Comparison of ENCODE assay signal across 25 cellular contexts in genomic region chr3:149663966-149664365, GRCh38.
"Had no signal": no experiment of that assay in that cellular context is flagged by ENCODE, and none has a peak within 500 bp of the region (broad histone marks: within the 10 kb centered on the region; RNA-seq: fewer than 3 reads in every experiment).

No MANE protein-coding gene starts in this region.

- ATAC-seq: gastroesophageal sphincter; left lobe of liver; lower lobe of right lung; psoas muscle; stimulated activated naive B cell treated with anti-CD40 and anti-IgM and Interleukin-4, amounts not matched to agents 10 μg/mL and 1 μg/mL and 100 μg/mL, for 72 hours had no signal

- DNase-seq: activated CD4-positive, alpha-beta T cell treated with anti-CD3 and anti-CD28 coated beads for 4 hours; activated CD4-positive, alpha-beta T cell treated with anti-CD3 and anti-CD28 coated beads, Interleukin-2, amount 50 U/mL, for 4 hours; activated effector memory CD4-positive, alpha-beta T cell treated with Interleukin-2 at 50 U/mL for 16 hours; activated naive CD4-positive, alpha-beta T cell treated with Interleukin-2 at 50 U/mL for 16 hours; activated naive CD8-positive, alpha-beta T cell treated with anti-CD3 and anti-CD28 coated beads for 36 hours; adrenal gland; aorta; dorsolateral prefrontal cortex; effector memory CD4-positive, alpha-beta T cell; erythroblast; lower lobe of right lung; occipital lobe; psoas muscle; sigmoid colon; stimulated activated CD4-positive, alpha-beta T cell treated with anti-CD3 and anti-CD28 coated beads, Interleukin-15, amount 100 ng/mL, for 24 hours; stimulated activated CD4-positive, alpha-beta T cell treated with anti-CD3 and anti-CD28 coated beads, Interleukin-2, amount 100 ng/mL, for 24 hours; stimulated activated naive B cell treated with anti-CD40 and anti-IgM and Interleukin-4, amounts not matched to agents 10 μg/mL and 1 μg/mL and 100 μg/mL, for 72 hours; stomach; thyroid gland had no signal

- H3K27ac Mint-ChIP-seq: activated naive CD8-positive, alpha-beta T cell treated with anti-CD3 and anti-CD28 coated beads for 36 hours; brain; stimulated activated naive B cell treated with anti-CD40 and anti-IgM and Interleukin-4, amounts not matched to agents 10 μg/mL and 1 μg/mL and 100 μg/mL, for 72 hours had no signal

- H3K27me3 ChIP-seq: adrenal gland, dorsolateral prefrontal cortex, gastroesophageal sphincter, hepatocyte, sigmoid colon, thyroid gland had no signal

- H3K4me1 ChIP-seq: parathyroid adenoma had no signal

- H3K9me3 ChIP-seq: adrenal gland, gastroesophageal sphincter, lower lobe of right lung, psoas muscle, sigmoid colon, stomach, thyroid gland had no signal

- H3K4me3 ChIP-seq: adrenal gland, coronary artery, dorsolateral prefrontal cortex, gastroesophageal sphincter, hepatocyte, lower lobe of right lung, psoas muscle, sigmoid colon, stomach, thyroid gland had no signal

- H3K36me3 Mint-ChIP-seq: activated naive CD8-positive, alpha-beta T cell treated with anti-CD3 and anti-CD28 coated beads for 36 hours; brain; stimulated activated naive B cell treated with anti-CD40 and anti-IgM and Interleukin-4, amounts not matched to agents 10 μg/mL and 1 μg/mL and 100 μg/mL, for 72 hours had no signal

- H3K36me3 ChIP-seq: adrenal gland, gastroesophageal sphincter, lower lobe of right lung, sigmoid colon, stomach, thyroid gland had no signal

- H3K9me3 Mint-ChIP-seq: activated naive CD8-positive, alpha-beta T cell treated with anti-CD3 and anti-CD28 coated beads for 36 hours; stimulated activated naive B cell treated with anti-CD40 and anti-IgM and Interleukin-4, amounts not matched to agents 10 μg/mL and 1 μg/mL and 100 μg/mL, for 72 hours had no signal

- H3K27ac ChIP-seq: adrenal gland, coronary artery, dorsolateral prefrontal cortex, gastroesophageal sphincter, hepatocyte, lower lobe of right lung, parathyroid adenoma, psoas muscle, sigmoid colon, stomach, thyroid gland had no signal

- H3K4me1 Mint-ChIP-seq: activated naive CD8-positive, alpha-beta T cell treated with anti-CD3 and anti-CD28 coated beads for 36 hours had no signal

- H3K4me3 Mint-ChIP-seq: activated naive CD8-positive, alpha-beta T cell treated with anti-CD3 and anti-CD28 coated beads for 36 hours; brain; stimulated activated naive B cell treated with anti-CD40 and anti-IgM and Interleukin-4, amounts not matched to agents 10 μg/mL and 1 μg/mL and 100 μg/mL, for 72 hours had no signal
